29 cellular contexts compared by ENCODE assay signal in the genomic region with DNA sequence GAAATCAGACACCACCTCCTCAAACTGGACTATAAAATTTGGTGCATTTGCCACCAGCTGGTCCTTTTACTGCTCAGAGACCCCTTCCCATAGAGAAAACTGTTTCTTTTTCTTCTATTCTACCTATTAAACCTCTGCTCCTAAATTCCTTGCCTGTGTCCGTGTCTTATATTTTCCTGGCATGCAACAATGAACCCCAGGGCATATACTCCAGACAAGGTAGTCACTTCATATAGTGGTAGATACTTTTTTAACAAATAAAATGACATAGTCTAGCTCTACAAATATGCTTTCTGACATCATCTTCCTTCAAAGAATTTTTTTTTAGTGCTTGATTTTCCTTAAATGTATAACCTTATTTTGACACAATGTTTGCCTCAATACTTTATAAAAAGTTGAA.
A peak's percentile ranks its signal among the peaks of the same experiment; 100 is the strongest.
DNase-seq lines count a peak whose midpoint lies in the region; TF ChIP-seq lines count a peak whose summit lies in the region.
"Had no signal": no experiment of that assay in that cellular context is flagged by ENCODE, and none has a peak within 500 bp of the region (broad histone marks: within the 10 kb centered on the region; RNA-seq: fewer than 3 reads in every experiment).

No MANE protein-coding gene starts in this region.

- H3K27me3 ChIP-seq in neuron (ENCODE audit: insufficient read depth, low read length) (no peaks in the 10 kb centered on the region), trophoblast cell (ENCODE audit: insufficient read depth, low read length) (no peaks in the 10 kb centered on the region), right atrium auricular region (no peaks in the 10 kb centered on the region)
- H3K27me3 ChIP-seq: BE2C; BLaER1; BLaER1 treated with 17β-estradiol and CSF1 and Interleukin-3, amounts not matched to agents 10 nM and 100 nM had no signal

- H3K4me1 ChIP-seq in neuron (ENCODE audit: insufficient read depth, low read length) = peaks cover 7% of the 10 kb centered on the region
- no peaks in the 10 kb centered on the region for H3K4me1 ChIP-seq in trophoblast cell (ENCODE audit: control insufficient read depth in 1 of 2, insufficient read depth in 2 of 2, low read length in 2 of 2)
- no peaks in the 10 kb centered on the region for H3K4me1 ChIP-seq in right atrium auricular region
- H3K4me1 ChIP-seq: A549; BE2C; BLaER1; BLaER1 treated with 17β-estradiol and CSF1 and Interleukin-3, amounts not matched to agents 10 nM and 100 nM; Caco-2 had no signal

- H3K23ac ChIP-seq in trophoblast cell (ENCODE audit: low read length) = no peak overlapping the region

- no peak overlapping the region for H3K4me2 ChIP-seq in trophoblast cell (ENCODE audit: low read length)
- H3K4me2 ChIP-seq: A549; BLaER1; BLaER1 treated with 17β-estradiol and CSF1 and Interleukin-3, amounts not matched to agents 10 nM and 100 nM had no signal

- H2BK12ac ChIP-seq in trophoblast cell (ENCODE audit: low read length) = no peak overlapping the region

- WGBS in trophoblast cell (ENCODE audit: extremely low coverage, insufficient coverage, insufficient read length) = no CpG with 5 or more reads among the region's 1 CpG

- H3K79me1 ChIP-seq in trophoblast cell (ENCODE audit: low read length) = no peaks in the 10 kb centered on the region

- H3K9me3 ChIP-seq in neuron (ENCODE audit: low read length) = no peaks in the 10 kb centered on the region
- no peaks in the 10 kb centered on the region for H3K9me3 ChIP-seq in trophoblast cell (ENCODE audit: insufficient read depth, low read depth, low read length)
- peaks cover 0 to 5% of the 10 kb centered on the region in 2 donors for H3K9me3 ChIP-seq in right atrium auricular region
- H3K9me3 ChIP-seq: A549; BE2C; BLaER1; BLaER1 treated with 17β-estradiol and CSF1 and Interleukin-3, amounts not matched to agents 10 nM and 100 nM; Caco-2 had no signal

- H3K9ac ChIP-seq in trophoblast cell (ENCODE audit: low read length) = no peak overlapping the region
- H3K9ac ChIP-seq: BLaER1; BLaER1 treated with 17β-estradiol and CSF1 and Interleukin-3, amounts not matched to agents 10 nM and 100 nM had no signal

- H4K91ac ChIP-seq in trophoblast cell (ENCODE audit: low read depth, low read length) = no peak overlapping the region

- no peak overlapping the region for H3K4ac ChIP-seq in trophoblast cell (ENCODE audit: low read depth, low read length)

- TF ChIP-seq CTCF in right atrium auricular region (IDR thresholded peaks at IDR 0.05) = no peak

- no peak overlapping the region for H2BK5ac ChIP-seq in trophoblast cell (ENCODE audit: low read depth, low read length, poor library complexity)

- no peak overlapping the region for H4K12ac ChIP-seq in trophoblast cell (ENCODE audit: low read depth, low read length)

- H3K18ac ChIP-seq in trophoblast cell (ENCODE audit: low read length) = no peak overlapping the region

- H3K27ac ChIP-seq in trophoblast cell (ENCODE audit: low read depth, low read length) (no peak overlapping the region), right atrium auricular region (no peak overlapping the region)
- H3K27ac ChIP-seq: 22Rv1; A549; BLaER1; BLaER1 treated with 17β-estradiol and CSF1 and Interleukin-3, amounts not matched to agents 10 nM and 100 nM; C4-2B had no signal

- no peaks in the 10 kb centered on the region for H3K79me2 ChIP-seq in trophoblast cell (ENCODE audit: control insufficient read depth, insufficient read depth, low read length, poor library complexity)

- H2AK5ac ChIP-seq in trophoblast cell (ENCODE audit: low read length) = no peak overlapping the region

- H3K36me3 ChIP-seq in neuron (ENCODE audit: insufficient read depth, low read length) = no peaks in the 10 kb centered on the region
- H3K36me3 ChIP-seq in trophoblast cell (ENCODE audit: control insufficient read depth in 1 of 2, insufficient read depth in 2 of 2, low read length in 2 of 2) = no peaks in the 10 kb centered on the region
- H3K36me3 ChIP-seq in right atrium auricular region = no peaks in the 10 kb centered on the region
- H3K36me3 ChIP-seq: BE2C; BLaER1; BLaER1 treated with 17β-estradiol and CSF1 and Interleukin-3, amounts not matched to agents 10 nM and 100 nM had no signal

- H2AFZ ChIP-seq in neuron (ENCODE audit: low read depth, low read length) = peak overlapping the region; percentile 0
- H2AFZ ChIP-seq in trophoblast cell (ENCODE audit: insufficient read depth, low read length, poor library complexity) = no peak overlapping the region

- peak; percentile 51 to 71 for DNase-seq in trophoblast cell
- no peak for DNase-seq in right atrium auricular region (ENCODE audit: low spot score)
- no peak for DNase-seq in kidney glomerular epithelial cell (lab: John Stamatoyannopoulos, UW)
- DNase-seq: 8988T; ACHN; AML-193; BE2C; C1 segment of cervical spinal cord; Caco-2; Calu3; CD4-positive, alpha-beta memory T cell; CD4-positive, alpha-beta T cell; CD4-positive, CD25-positive, alpha-beta regulatory T cell; CD8-positive, alpha-beta memory T cell; CD8-positive, alpha-beta T cell; COR-L47; DMS 273 treated with DMSO at 0.1 percent for 48 hours; DMS153; DMS53; DMS79; DMS79 treated with DMSO at 0.1 percent for 48 hours; DND-41; EL had no signal

- no peak overlapping the region for H2BK120ac ChIP-seq in trophoblast cell (ENCODE audit: insufficient read depth, low read length, poor library complexity)

- H4K8ac ChIP-seq in trophoblast cell (ENCODE audit: low read depth, low read length) = no peak overlapping the region

- no peak overlapping the region for H3K14ac ChIP-seq in trophoblast cell (ENCODE audit: low read length)

- H3K4me3 ChIP-seq in neuron (ENCODE audit: low read length) (no peak overlapping the region), trophoblast cell (ENCODE audit: low read depth, low read length) (no peak overlapping the region), right atrium auricular region (no peak overlapping the region)
- H3K4me3 ChIP-seq: A549; BLaER1; BLaER1 treated with 17β-estradiol and CSF1 and Interleukin-3, amounts not matched to agents 10 nM and 100 nM had no signal

Comparison
In these comparisons a context has a peak if more than half of its experiments do, and no peak if none do; other contexts are left out.
1. DNase-seq: peak in trophoblast cell (2 of 2); none in right atrium auricular region (single experiment) and kidney glomerular epithelial cell (single experiment).